In genomic region chr20:31723282-31724078, GRCh38 we compare ENCODE assay signal across 8 cellular contexts. TPM values are rescaled to one million over a fixed set of nuclear protein-coding genes. Genes with fewer than 3 reads are reported as not detected.
DNase-seq lines count a peak whose midpoint lies in the region; ATAC-seq and TF ChIP-seq lines count a peak whose summit lies in the region.

No MANE protein-coding gene starts in this region.

- H3K9me3 ChIP-seq in colonic mucosa (no peaks in the 10 kb centered on the region), left lung (no peaks in the 10 kb centered on the region)

- H3K36me3 ChIP-seq in colonic mucosa: no peaks in the 10 kb centered on the region
- H3K36me3 ChIP-seq in left lung: peaks cover 0 to 22% of the 10 kb centered on the region in 2 donors

- peak; percentile 97 for TF ChIP-seq CTCF in C4-2B (conservative IDR thresholded peaks at IDR 0.05)
- TF ChIP-seq CTCF in colonic mucosa (IDR thresholded peaks at IDR 0.05): peak; percentile 84
- peak; percentile 87 to 88 for TF ChIP-seq CTCF in left lung (IDR thresholded peaks at IDR 0.05)

- peak; percentile 90 for DNase-seq in GM19240 (ENCODE audit: insufficient read length, low spot score)
- peak; percentile 95 for DNase-seq in NCI-H510A treated with DMSO at 0.1 percent for 48 hours (lab: John Stamatoyannopoulos, UW)
- DNase-seq in activated CD4-positive, alpha-beta T cell treated with anti-CD3 and anti-CD28 coated beads for 48 hours: peak; percentile 98
- DNase-seq in colonic mucosa: peak; percentile 97
- peak; percentile 98 to 99 for DNase-seq in left lung
- DNase-seq in stimulated activated CD4-positive, alpha-beta T cell treated with anti-CD3 and anti-CD28 coated beads, Interleukin-2, amount 100 ng/mL, for 4 hours (ENCODE audit: low read depth): peak; percentile 98

- intact Hi-C loops in colonic mucosa (cut with DNase I): loop anchor here (2.0 to 10.0 kb wide), 3 partner anchors 63 to 159 kb away; partner anchors contain the start of gene COX4I2
- intact Hi-C loops in left lung (cut with DNase I): loop anchor here (5.0 to 10.0 kb wide), 2 partner anchors 56 to 59 kb away; no protein-coding TSS in a partner anchor

- H3K27me3 ChIP-seq in colonic mucosa (no peaks in the 10 kb centered on the region), left lung (no peaks in the 10 kb centered on the region)

- H3K27ac ChIP-seq in C4-2B: peak overlapping the region; percentile 95
- peak overlapping the region; percentile 99 for H3K27ac ChIP-seq in colonic mucosa
- peak overlapping the region; percentile 97 to 99 for H3K27ac ChIP-seq in left lung

- peak overlapping the region; percentile 64 for H3K4me3 ChIP-seq in colonic mucosa
- peak overlapping the region; percentile 65 to 85 for H3K4me3 ChIP-seq in left lung

- H3K4me1 ChIP-seq in colonic mucosa: peaks cover 16% of the 10 kb centered on the region
- peaks cover 8 to 48% of the 10 kb centered on the region in 2 donors for H3K4me1 ChIP-seq in left lung

- ATAC-seq in HG03457 (IDR thresholded peaks at IDR 0.05; ENCODE audit: unreplicated experiment) (peak; percentile 79), left lung (peak; percentile 94)

- peak overlapping the region; percentile 83 to 88 for H3K9ac ChIP-seq in colonic mucosa (ENCODE audit: low read depth in 2 of 2, low read length in 2 of 2)

RNA-seq across cellular contexts. Expression of gene BCL2L1, which starts 0.8 kb away (rescaled TPM):
- total RNA-seq in colonic mucosa (10 to 100 TPM; 55.9 to 59.4 TPM), left lung (100 to 1,000 TPM; 122 to 181 TPM)

RNA-seq across cellular contexts. Expression of gene TPX2, which starts 15.6 kb away (rescaled TPM):
- total RNA-seq in colonic mucosa (10 to 100 TPM; 21.8 to 74.5 TPM), left lung (10 to 100 TPM in 1 of 2 donors, 1 to 10 TPM in 1; 5.1 to 16.5 TPM)

Comparison
In these comparisons a context has a peak if more than half of its experiments do, and no peak if none do; other contexts are left out.
1. Peak in every context shown above with its lines: DNase-seq, ATAC-seq, H3K4me3 ChIP-seq and H3K27ac ChIP-seq.